Comparison of ENCODE assay signal across 11 cellular contexts in genomic region chr7:155962191-155962967, GRCh38.
DNase-seq lines count a peak whose midpoint lies in the region; TF ChIP-seq lines count a peak whose summit lies in the region.
"Had no signal": no experiment of that assay in that cellular context is flagged by ENCODE, and none has a peak within 500 bp of the region (broad histone marks: within the 10 kb centered on the region; RNA-seq: fewer than 3 reads in every experiment).

No MANE protein-coding gene starts in this region.

- peaks cover 2% of the 10 kb centered on the region for H3K36me3 Mint-ChIP-seq in activated CD4-positive, alpha-beta memory T cell treated with anti-CD3 and anti-CD28 coated beads, Interleukin-2, amount 10 ng/mL, durations not matched to agents 7 days and 5 days (ENCODE audit: low read depth)
- H3K36me3 Mint-ChIP-seq in HFFc6 (ENCODE audit: low read depth), result peaks cover 4% of the 10 kb centered on the region; the same call in 1 of the 2 replicates
- H3K36me3 Mint-ChIP-seq: CD4-positive, CD25-positive, alpha-beta regulatory T cell had no signal

- H3K4me3 Mint-ChIP-seq in activated CD4-positive, alpha-beta memory T cell treated with anti-CD3 and anti-CD28 coated beads, Interleukin-2, amount 10 ng/mL, durations not matched to agents 7 days and 5 days, result no peak overlapping the region
- H3K4me3 Mint-ChIP-seq in HFFc6, result no peak overlapping the region
- H3K4me3 Mint-ChIP-seq: CD4-positive, CD25-positive, alpha-beta regulatory T cell; nephron progenitor cell had no signal

- POLR2A ChIA-PET in activated CD4-positive, alpha-beta memory T cell treated with anti-CD3 and anti-CD28 coated beads, Interleukin-2, amount 10 ng/mL, durations not matched to agents 7 days and 5 days (lab: Charles Lee), result no interaction called here

- intact Hi-C loops in stomach (cut with DNase I; ENCODE audit: low total_unique reads), result no loop called here

- WGBS in stomach, 5 donors, result 63 to 74% (median 65%) methylated on average over 13 of the region's 13 CpGs

- peak; percentile 8 for DNase-seq in activated naive CD4-positive, alpha-beta T cell treated with Interleukin-2 at 50 U/mL for 16 hours
- no peak for DNase-seq in activated naive CD4-positive, alpha-beta T cell treated with anti-CD3 and anti-CD28 coated beads, Interleukin-2, amount 50 U/mL, for 16 hours
- peak; percentile 56 for DNase-seq in activated CD4-positive, alpha-beta memory T cell treated with anti-CD3 and anti-CD28 coated beads, Interleukin-2, amount 10 ng/mL, durations not matched to agents 7 days and 5 days
- DNase-seq in islet precursor cell (peak; percentile 49), stomach (peak; percentile 56), GM10266 (ENCODE audit: extremely low spot score) (no peak), CD1c-positive myeloid dendritic cell (ENCODE audit: extremely low spot score) (no peak), HFFc6 (no peak)
- DNase-seq: NCI-H69 had no signal

- H3K36me3 ChIP-seq in stomach, result no peaks in the 10 kb centered on the region

- H3K4me1 ChIP-seq in stomach, result peaks cover 0 to 17% (median 7%) of the 10 kb centered on the region in 4 donors

- peak overlapping the region; percentile 70 for H3K27ac Mint-ChIP-seq in activated CD4-positive, alpha-beta memory T cell treated with anti-CD3 and anti-CD28 coated beads, Interleukin-2, amount 10 ng/mL, durations not matched to agents 7 days and 5 days
- no peak overlapping the region for H3K27ac Mint-ChIP-seq in HFFc6
- H3K27ac Mint-ChIP-seq: CD4-positive, CD25-positive, alpha-beta regulatory T cell; nephron progenitor cell had no signal

- TF ChIP-seq CTCF in stomach (IDR thresholded peaks at IDR 0.05), result no peak
- no peak for TF ChIP-seq CTCF in GM10266 (IDR thresholded peaks at IDR 0.05; ENCODE audit: control insufficient read depth, insufficient read depth, low read depth, missing control alignments)
- no peak for TF ChIP-seq CTCF in HFFc6 (IDR thresholded peaks at IDR 0.05)

- peaks cover 22% of the 10 kb centered on the region for H3K27me3 Mint-ChIP-seq in activated CD4-positive, alpha-beta memory T cell treated with anti-CD3 and anti-CD28 coated beads, Interleukin-2, amount 10 ng/mL, durations not matched to agents 7 days and 5 days
- peaks cover 3% of the 10 kb centered on the region; the same call in 1 of the 2 replicates for H3K27me3 Mint-ChIP-seq in HFFc6 (ENCODE audit: insufficient read depth)
- H3K27me3 Mint-ChIP-seq: CD4-positive, CD25-positive, alpha-beta regulatory T cell had no signal

- CTCF ChIA-PET in activated CD4-positive, alpha-beta memory T cell treated with anti-CD3 and anti-CD28 coated beads, Interleukin-2, amount 10 ng/mL, durations not matched to agents 7 days and 5 days (lab: Charles Lee), result interaction anchor here (1.0 to 1.4 kb wide), 2 partner anchors 12 to 50 kb away, joined by 3 to 4 read pairs; no protein-coding TSS in a partner anchor

- TF ChIP-seq POLR2A in stomach (IDR thresholded peaks at IDR 0.05), result no peak

- no peaks in the 10 kb centered on the region for H3K9me3 ChIP-seq in stomach

- H3K27ac ChIP-seq in stomach, result peak overlapping the region; percentile 58 to 85 (median 73)

- H3K4me3 ChIP-seq in stomach, result no peak overlapping the region

- H3K9me3 Mint-ChIP-seq in activated CD4-positive, alpha-beta memory T cell treated with anti-CD3 and anti-CD28 coated beads, Interleukin-2, amount 10 ng/mL, durations not matched to agents 7 days and 5 days, result peaks cover 6% of the 10 kb centered on the region
- peaks cover 35% of the 10 kb centered on the region for H3K9me3 Mint-ChIP-seq in HFFc6
- H3K9me3 Mint-ChIP-seq: CD4-positive, CD25-positive, alpha-beta regulatory T cell; nephron progenitor cell had no signal

- no peak for TF ChIP-seq EP300 in stomach (IDR thresholded peaks at IDR 0.05)

- peaks cover 31% of the 10 kb centered on the region for H3K4me1 Mint-ChIP-seq in activated CD4-positive, alpha-beta memory T cell treated with anti-CD3 and anti-CD28 coated beads, Interleukin-2, amount 10 ng/mL, durations not matched to agents 7 days and 5 days
- H3K4me1 Mint-ChIP-seq in HFFc6 (ENCODE audit: low read depth), result no peaks in the 10 kb centered on the region; the same call in 1 of the 2 replicates

- peaks cover 0 to 11% (median 0%) of the 10 kb centered on the region in 3 donors for H3K27me3 ChIP-seq in stomach

Comparison
In these comparisons a context has a peak if more than half of its experiments do, and no peak if none do; other contexts are left out.
1. DNase-seq: peak in activated naive CD4-positive, alpha-beta T cell treated with Interleukin-2 at 50 U/mL for 16 hours (single experiment), activated CD4-positive, alpha-beta memory T cell treated with anti-CD3 and anti-CD28 coated beads, Interleukin-2, amount 10 ng/mL, durations not matched to agents 7 days and 5 days (single experiment), islet precursor cell (single experiment) and stomach (single experiment); none in activated naive CD4-positive, alpha-beta T cell treated with anti-CD3 and anti-CD28 coated beads, Interleukin-2, amount 50 U/mL, for 16 hours (single experiment), GM10266 (single experiment), CD1c-positive myeloid dendritic cell (single experiment) and HFFc6 (single experiment).